In the genomic region with DNA sequence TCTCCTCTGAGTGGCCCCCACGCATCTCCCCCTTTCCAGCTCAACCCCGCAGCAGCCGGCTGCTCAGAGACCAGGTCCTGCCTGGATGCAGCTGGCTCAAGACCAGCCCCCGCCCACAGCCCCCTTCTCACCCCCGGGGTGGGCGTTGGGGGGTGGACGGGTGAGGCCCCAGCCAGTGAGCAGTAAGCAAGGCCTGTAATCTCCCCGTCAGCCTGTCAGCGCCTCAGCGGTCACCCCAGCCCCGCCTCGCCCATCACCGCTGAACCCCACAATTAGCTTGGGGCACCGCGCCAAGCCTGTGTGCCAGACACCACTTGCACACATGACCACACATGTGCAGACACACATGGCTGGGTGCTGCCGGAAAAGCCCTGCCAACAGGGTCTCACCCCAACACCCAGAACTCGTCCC, we compare ENCODE assay signal across 9 cellular contexts. TPM values are rescaled to one million over a fixed set of nuclear protein-coding genes. Genes with fewer than 3 reads are reported as not detected.
DNase-seq lines count a peak whose midpoint lies in the region; ATAC-seq and TF ChIP-seq lines count a peak whose summit lies in the region.
"Had no signal": no experiment of that assay in that cellular context is flagged by ENCODE, and none has a peak within 500 bp of the region (broad histone marks: within the 10 kb centered on the region; RNA-seq: fewer than 3 reads in every experiment).

No MANE protein-coding gene starts in this region.

- H3K27ac ChIP-seq in ascending aorta: peak overlapping the region; percentile 86 to 96
- peak overlapping the region; percentile 65 for H3K27ac ChIP-seq in layer of hippocampus (ENCODE audit: low read depth, low read length)
- H3K27ac ChIP-seq in suprapubic skin: peak overlapping the region; percentile 96

- H3K9me3 Mint-ChIP-seq in activated T-helper 1 cell treated with anti-CD3 and anti-CD28 coated beads, Interleukin-12 subunit alpha, Interleukin-12 subunit beta, Interleukin-2, Interleukin-4 antibody, amounts not matched to agents 30 ng/mL and 10 ng/mL and 1 ng/mL, durations not matched to agents 14 hours and 24 hours and 36 hours: no peaks in the 10 kb centered on the region
- H3K9me3 Mint-ChIP-seq: stimulated activated naive CD8-positive, alpha-beta T cell treated with anti-CD3 and anti-CD28 coated beads, Interleukin-15, Interleukin-2, amounts not matched to agents 100 ng/mL and 50 ng/mL, for 24 hours had no signal

- intact Hi-C loops in ascending aorta (cut with DNase I): loop anchor here (10.0 kb wide), 1 partner anchor 367 kb away; no protein-coding TSS in a partner anchor
- intact Hi-C loops in activated T-helper 1 cell treated with anti-CD3 and anti-CD28 coated beads, Interleukin-12 subunit alpha, Interleukin-12 subunit beta, Interleukin-2, Interleukin-4 antibody, amounts not matched to agents 30 ng/mL and 10 ng/mL and 1 ng/mL, durations not matched to agents 14 hours and 24 hours and 36 hours (cut with micrococcal nuclease): no loop called here

- peak; percentile 38 for DNase-seq in HT-29 (ENCODE audit: low spot score)
- no peak for DNase-seq in ascending aorta (ENCODE audit: low spot score in 2 of 2)
- DNase-seq in suprapubic skin (ENCODE audit: low spot score in 2 of 2): no peak
- DNase-seq in HuH-7.5 (ENCODE audit: low spot score): no peak
- no peak for DNase-seq in activated CD8-positive, alpha-beta memory T cell treated with anti-CD3 and anti-CD28 coated beads for 24 hours
- no peak for DNase-seq in activated T-helper 1 cell treated with anti-CD3 and anti-CD28 coated beads, Interleukin-12 subunit alpha, Interleukin-12 subunit beta, Interleukin-2, Interleukin-4 antibody, amounts not matched to agents 30 ng/mL and 10 ng/mL and 1 ng/mL, durations not matched to agents 14 hours and 24 hours and 36 hours (ENCODE audit: low spot score)

- no peaks in the 10 kb centered on the region for H3K36me3 ChIP-seq in ascending aorta
- H3K36me3 ChIP-seq in suprapubic skin: no peaks in the 10 kb centered on the region

- ATAC-seq in HG02884 (IDR thresholded peaks at IDR 0.05; ENCODE audit: unreplicated experiment): no peak

- H3K4me3 ChIP-seq in ascending aorta (peak overlapping the region in 1 of 2 donors; percentile 5), suprapubic skin (peak overlapping the region; percentile 19)

- H3K4me3 Mint-ChIP-seq in activated T-helper 1 cell treated with anti-CD3 and anti-CD28 coated beads, Interleukin-12 subunit alpha, Interleukin-12 subunit beta, Interleukin-2, Interleukin-4 antibody, amounts not matched to agents 30 ng/mL and 10 ng/mL and 1 ng/mL, durations not matched to agents 14 hours and 24 hours and 36 hours: no peak overlapping the region
- H3K4me3 Mint-ChIP-seq: stimulated activated naive CD8-positive, alpha-beta T cell treated with anti-CD3 and anti-CD28 coated beads, Interleukin-15, Interleukin-2, amounts not matched to agents 100 ng/mL and 50 ng/mL, for 24 hours had no signal

- WGBS in suprapubic skin: 34% methylated on average over 12 of the region's 17 CpGs

- H3K27ac Mint-ChIP-seq in activated T-helper 1 cell treated with anti-CD3 and anti-CD28 coated beads, Interleukin-12 subunit alpha, Interleukin-12 subunit beta, Interleukin-2, Interleukin-4 antibody, amounts not matched to agents 30 ng/mL and 10 ng/mL and 1 ng/mL, durations not matched to agents 14 hours and 24 hours and 36 hours: no peak overlapping the region
- H3K27ac Mint-ChIP-seq: stimulated activated naive CD8-positive, alpha-beta T cell treated with anti-CD3 and anti-CD28 coated beads, Interleukin-15, Interleukin-2, amounts not matched to agents 100 ng/mL and 50 ng/mL, for 24 hours had no signal

- peaks cover 6% of the 10 kb centered on the region for H3K4me1 Mint-ChIP-seq in activated T-helper 1 cell treated with anti-CD3 and anti-CD28 coated beads, Interleukin-12 subunit alpha, Interleukin-12 subunit beta, Interleukin-2, Interleukin-4 antibody, amounts not matched to agents 30 ng/mL and 10 ng/mL and 1 ng/mL, durations not matched to agents 14 hours and 24 hours and 36 hours (ENCODE audit: low read depth)

- peaks cover 9% of the 10 kb centered on the region for H3K27me3 Mint-ChIP-seq in activated T-helper 1 cell treated with anti-CD3 and anti-CD28 coated beads, Interleukin-12 subunit alpha, Interleukin-12 subunit beta, Interleukin-2, Interleukin-4 antibody, amounts not matched to agents 30 ng/mL and 10 ng/mL and 1 ng/mL, durations not matched to agents 14 hours and 24 hours and 36 hours (ENCODE audit: insufficient read depth)

- no peak for TF ChIP-seq EP300 in suprapubic skin (IDR thresholded peaks at IDR 0.05)

- H3K4me1 ChIP-seq in ascending aorta (peaks cover 59 to 80% of the 10 kb centered on the region in 2 donors), suprapubic skin (peaks cover 100% of the 10 kb centered on the region)

- H3K36me3 Mint-ChIP-seq in activated T-helper 1 cell treated with anti-CD3 and anti-CD28 coated beads, Interleukin-12 subunit alpha, Interleukin-12 subunit beta, Interleukin-2, Interleukin-4 antibody, amounts not matched to agents 30 ng/mL and 10 ng/mL and 1 ng/mL, durations not matched to agents 14 hours and 24 hours and 36 hours (ENCODE audit: low read depth): no peaks in the 10 kb centered on the region

- H3K9me3 ChIP-seq in ascending aorta: no peaks in the 10 kb centered on the region
- H3K9me3 ChIP-seq in suprapubic skin: no peaks in the 10 kb centered on the region

- H3K27me3 ChIP-seq in ascending aorta (no peaks in the 10 kb centered on the region), layer of hippocampus (ENCODE audit: control insufficient read depth, insufficient read depth, low read length) (no peaks in the 10 kb centered on the region), suprapubic skin (no peaks in the 10 kb centered on the region)

- TF ChIP-seq CTCF in ascending aorta (IDR thresholded peaks at IDR 0.05) (no peak), suprapubic skin (IDR thresholded peaks at IDR 0.05) (no peak)

- TF ChIP-seq POLR2A in suprapubic skin (IDR thresholded peaks at IDR 0.05): no peak

RNA-seq across cellular contexts. Expression of a gene that starts 5.9 kb away (rescaled TPM):
- total RNA-seq in HT-29 (2014; rRNA removed; shearing (Covaris generic)): 247 and 252 TPM in 2 replicates
- 287 TPM for total RNA-seq in ascending aorta
- 100 to 1,000 TPM; 117 to 231 (median 192) TPM for total RNA-seq in suprapubic skin
- 8.9 and 10.2 TPM in 2 replicates for total RNA-seq in activated T-helper 1 cell treated with anti-CD3 and anti-CD28 coated beads, Interleukin-12 subunit alpha, Interleukin-12 subunit beta, Interleukin-2, Interleukin-4 antibody, amounts not matched to agents 30 ng/mL and 10 ng/mL and 1 ng/mL, durations not matched to agents 14 hours and 24 hours and 36 hours

RNA-seq across cellular contexts. Expression of a gene that starts 25.2 kb away (rescaled TPM):
- 4.5 and 5.2 TPM in 2 replicates for total RNA-seq in HT-29 (2014; rRNA removed; shearing (Covaris generic))
- total RNA-seq in ascending aorta (1.4 TPM), suprapubic skin (1 to 10 TPM; 3.3 to 5.4 (median 3.4) TPM)
- 1.7 and 2.2 TPM in 2 replicates for total RNA-seq in activated T-helper 1 cell treated with anti-CD3 and anti-CD28 coated beads, Interleukin-12 subunit alpha, Interleukin-12 subunit beta, Interleukin-2, Interleukin-4 antibody, amounts not matched to agents 30 ng/mL and 10 ng/mL and 1 ng/mL, durations not matched to agents 14 hours and 24 hours and 36 hours

RNA-seq across cellular contexts. Expression of a gene that starts 31.4 kb away (rescaled TPM):
- 1.6 and 2.2 TPM in 2 replicates for total RNA-seq in HT-29 (2014; rRNA removed; shearing (Covaris generic))
- 117 TPM for total RNA-seq in ascending aorta
- 1 to 10 TPM; 3.8 to 5.8 (median 4.5) TPM for total RNA-seq in suprapubic skin
- 24.6 and 28.9 TPM in 2 replicates for total RNA-seq in activated T-helper 1 cell treated with anti-CD3 and anti-CD28 coated beads, Interleukin-12 subunit alpha, Interleukin-12 subunit beta, Interleukin-2, Interleukin-4 antibody, amounts not matched to agents 30 ng/mL and 10 ng/mL and 1 ng/mL, durations not matched to agents 14 hours and 24 hours and 36 hours

RNA-seq across cellular contexts. Expression of a gene that starts 40.1 kb away (rescaled TPM):
- total RNA-seq in HT-29 (2014; rRNA removed; shearing (Covaris generic)): 6.6 and 6.7 TPM in 2 replicates
- total RNA-seq in ascending aorta: 29.4 TPM
- 1 to 10 TPM; 1.3 to 5.7 (median 3.3) TPM for total RNA-seq in suprapubic skin
- 15.1 and 19.0 TPM in 2 replicates for total RNA-seq in activated T-helper 1 cell treated with anti-CD3 and anti-CD28 coated beads, Interleukin-12 subunit alpha, Interleukin-12 subunit beta, Interleukin-2, Interleukin-4 antibody, amounts not matched to agents 30 ng/mL and 10 ng/mL and 1 ng/mL, durations not matched to agents 14 hours and 24 hours and 36 hours

RNA-seq across cellular contexts. Expression of a gene that starts 41.5 kb away (rescaled TPM):
- 54.1 and 56.7 TPM in 2 replicates for total RNA-seq in HT-29 (2014; rRNA removed; shearing (Covaris generic))
- total RNA-seq in ascending aorta (55.5 TPM), suprapubic skin (10 to 100 TPM; 46.7 to 70.3 (median 64.6) TPM)
- 46.0 and 48.5 TPM in 2 replicates for total RNA-seq in activated T-helper 1 cell treated with anti-CD3 and anti-CD28 coated beads, Interleukin-12 subunit alpha, Interleukin-12 subunit beta, Interleukin-2, Interleukin-4 antibody, amounts not matched to agents 30 ng/mL and 10 ng/mL and 1 ng/mL, durations not matched to agents 14 hours and 24 hours and 36 hours

Comparison
In these comparisons a context has a peak if more than half of its experiments do, and no peak if none do; other contexts are left out.
1. RNA of a gene that starts 5.9 kb away (total RNA-seq): 287 TPM in ascending aorta (single experiment), 247 to 252 TPM in HT-29 and 117 to 231 TPM in suprapubic skin; 8.9 to 10.2 TPM in activated T-helper 1 cell treated with anti-CD3 and anti-CD28 coated beads, Interleukin-12 subunit alpha, Interleukin-12 subunit beta, Interleukin-2, Interleukin-4 antibody, amounts not matched to agents 30 ng/mL and 10 ng/mL and 1 ng/mL, durations not matched to agents 14 hours and 24 hours and 36 hours; every median in the first group is over 10 times any median in the second.
2. Peak in every context shown above with its lines, with median percentiles within 50 percentile points of each other: H3K27ac ChIP-seq.